In the genomic region with DNA sequence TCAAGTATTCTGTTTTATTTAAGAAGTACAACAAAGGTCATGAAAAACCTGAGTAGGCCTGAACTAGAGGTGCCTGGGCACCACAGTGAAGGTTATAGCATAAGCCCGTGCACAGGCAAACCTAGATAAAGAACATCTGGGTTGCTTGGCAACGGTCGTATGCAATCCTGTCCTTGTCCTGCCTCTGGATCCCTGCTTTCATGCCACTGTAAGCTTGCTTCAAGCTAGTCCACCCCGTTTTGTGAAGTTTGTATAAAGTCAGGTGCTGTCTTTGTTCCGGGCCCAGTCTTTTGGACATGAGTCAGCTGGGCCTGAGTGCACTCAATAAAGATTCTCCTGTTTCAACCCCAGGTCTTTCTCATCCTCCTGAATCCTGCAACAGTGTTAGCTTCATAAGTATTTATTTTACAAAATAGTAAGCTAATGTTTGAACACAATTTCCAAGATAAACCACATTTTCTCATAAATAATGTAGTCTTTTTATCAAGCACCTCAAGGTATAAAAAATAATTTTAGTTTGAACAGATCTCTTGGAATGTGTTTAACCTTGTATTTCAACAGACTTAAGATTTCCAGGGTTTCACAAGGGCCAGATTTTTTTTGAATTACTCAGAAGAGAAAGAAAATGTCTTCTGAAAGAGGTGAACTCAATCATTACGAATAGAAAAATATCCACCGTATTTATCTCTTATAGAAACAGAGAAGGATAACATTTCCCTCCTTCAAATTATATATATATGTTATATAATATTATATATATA, we compare ENCODE assay signal across 12 cellular contexts. TPM values are rescaled to one million over a fixed set of nuclear protein-coding genes. Genes with fewer than 3 reads are reported as not detected.
DNase-seq lines count a peak whose midpoint lies in the region; ATAC-seq, FAIRE-seq and TF ChIP-seq lines count a peak whose summit lies in the region.
"Had no signal": no experiment of that assay in that cellular context is flagged by ENCODE, and none has a peak within 500 bp of the region (broad histone marks: within the 10 kb centered on the region; RNA-seq: fewer than 3 reads in every experiment).

No MANE protein-coding gene starts in this region.

- H3K27me3 Mint-ChIP-seq in naive thymus-derived CD4-positive, alpha-beta T cell: peaks cover 0 to 4% (median 0%) of the 10 kb centered on the region in 5 donors
- H3K27me3 Mint-ChIP-seq: IgD-negative memory B cell had no signal

- intact Hi-C loops in naive thymus-derived CD4-positive, alpha-beta T cell (cut with micrococcal nuclease): loop anchor here (10.0 kb wide), 3 partner anchors 334 to 686 kb away; partner anchors contain the start of genes ABHD10 (in 1 of the 2), CD200R1 (in 1 of the 2) and GTPBP8 (in 1 of the 2)

- H3K36me3 ChIP-seq in bronchial epithelial cell (ENCODE audit: control insufficient read depth, insufficient read depth, low read length) (no peaks in the 10 kb centered on the region), lung (ENCODE audit: control insufficient read depth in 2 of 2, insufficient read depth in 2 of 2, low read length in 2 of 2) (no peaks in the 10 kb centered on the region)
- H3K36me3 ChIP-seq in naive thymus-derived CD4-positive, alpha-beta T cell (ENCODE audit: control insufficient read depth in 2 of 3, insufficient read depth in 3 of 3, low read length in 3 of 3): no peaks in the 10 kb centered on the region

- H3K4me1 ChIP-seq in lung (ENCODE audit: control insufficient read depth in 2 of 2, insufficient read depth in 2 of 2, low read length in 2 of 2): no peaks in the 10 kb centered on the region
- H3K4me1 ChIP-seq in naive thymus-derived CD4-positive, alpha-beta T cell (ENCODE audit: control insufficient read depth in 2 of 2, insufficient read depth in 2 of 2, low read length in 2 of 2): peaks cover 5 to 15% of the 10 kb centered on the region in 2 donors

- no peaks in the 10 kb centered on the region for H3K27me3 ChIP-seq in bronchial epithelial cell (ENCODE audit: control insufficient read depth, insufficient read depth, low read length)
- H3K27me3 ChIP-seq in lung (ENCODE audit: control insufficient read depth, insufficient read depth): no peaks in the 10 kb centered on the region
- no peaks in the 10 kb centered on the region for H3K27me3 ChIP-seq in naive thymus-derived CD4-positive, alpha-beta T cell (ENCODE audit: control insufficient read depth in 2 of 2, insufficient read depth in 2 of 2, low read length in 2 of 2)

- ATAC-seq in lung (ENCODE audit: insufficient read depth, low FRiP score) (no peak), HG03521 (IDR thresholded peaks at IDR 0.05; ENCODE audit: unreplicated experiment) (no peak)
- no peak for ATAC-seq in naive thymus-derived CD4-positive, alpha-beta T cell
- ATAC-seq: CD8-positive, alpha-beta T cell had no signal

- H3K4me3 Mint-ChIP-seq in naive thymus-derived CD4-positive, alpha-beta T cell: no peak overlapping the region
- H3K4me3 Mint-ChIP-seq: activated CD4-positive, alpha-beta T cell treated with anti-CD3 and anti-CD28 coated beads, Interleukin-2, amount 10 ng/mL, durations not matched to agents 24 days and 14 days; CD8-positive, alpha-beta T cell; IgD-negative memory B cell had no signal

- no peaks in the 10 kb centered on the region for H3K36me3 Mint-ChIP-seq in naive thymus-derived CD4-positive, alpha-beta T cell
- H3K36me3 Mint-ChIP-seq: CD8-positive, alpha-beta T cell; IgD-negative memory B cell had no signal

- POLR2A ChIA-PET in naive thymus-derived CD4-positive, alpha-beta T cell (lab: Charles Lee): no interaction called here

- H3K9me3 ChIP-seq in lung (ENCODE audit: control insufficient read depth in 2 of 2, insufficient read depth in 1 of 2, low read length in 1 of 2): no peaks in the 10 kb centered on the region
- H3K9me3 ChIP-seq in naive thymus-derived CD4-positive, alpha-beta T cell (ENCODE audit: control insufficient read depth in 2 of 3, low read length in 3 of 3): no peaks in the 10 kb centered on the region

- no peaks in the 10 kb centered on the region for H3K4me1 Mint-ChIP-seq in naive thymus-derived CD4-positive, alpha-beta T cell

- H3K27ac Mint-ChIP-seq in naive thymus-derived CD4-positive, alpha-beta T cell: peak overlapping the region in 1 of 9 donors; percentile 67
- H3K27ac Mint-ChIP-seq: activated CD4-positive, alpha-beta T cell treated with anti-CD3 and anti-CD28 coated beads, Interleukin-2, amount 10 ng/mL, durations not matched to agents 24 days and 14 days; CD8-positive, alpha-beta T cell; IgD-negative memory B cell had no signal

- H3K27ac ChIP-seq in lung (ENCODE audit: low read depth in 1 of 2, low read length in 1 of 2): no peak overlapping the region
- no peak overlapping the region for H3K27ac ChIP-seq in naive thymus-derived CD4-positive, alpha-beta T cell (ENCODE audit: low read depth, low read length)

- TF ChIP-seq CTCF in bronchial epithelial cell (IDR thresholded peaks at IDR 0.05; ENCODE audit: insufficient read depth, low read length, severe bottlenecking) (no peak), lung (IDR thresholded peaks at IDR 0.05; ENCODE audit: control extremely low read depth, extremely low read depth) (no peak)

- FAIRE-seq in bronchial epithelial cell (lab: Jason Lieb, UNC): no peak

- no peak overlapping the region for H3K4me3 ChIP-seq in bronchial epithelial cell (ENCODE audit: low read depth, low read length)
- H3K4me3 ChIP-seq in lung: no peak overlapping the region
- H3K4me3 ChIP-seq in naive thymus-derived CD4-positive, alpha-beta T cell (ENCODE audit: low read length): no peak overlapping the region

- H3K9me3 Mint-ChIP-seq in naive thymus-derived CD4-positive, alpha-beta T cell: no peaks in the 10 kb centered on the region
- H3K9me3 Mint-ChIP-seq: CD8-positive, alpha-beta T cell; IgD-negative memory B cell had no signal

- DNase-seq in EH (ENCODE audit: low read depth) (peak; percentile 9), NCI-H2196 treated with DMSO at 0.1 percent for 48 hours (lab: John Stamatoyannopoulos, UW; ENCODE audit: unreplicated experiment) (peak; percentile 26), bronchial epithelial cell (ENCODE audit: low read depth) (peak; percentile 71), lung (ENCODE audit: low spot score) (peak; percentile 43), GM03348 (ENCODE audit: low spot score) (no peak)
- DNase-seq in activated CD4-positive, alpha-beta T cell treated with anti-CD3 and anti-CD28 coated beads, Interleukin-2, amount 50 U/mL, for 4 hours: no peak
- no peak for DNase-seq in naive thymus-derived CD4-positive, alpha-beta T cell
- DNase-seq: activated CD4-positive, alpha-beta T cell treated with anti-CD3 and anti-CD28 coated beads, Interleukin-2, amount 10 ng/mL, durations not matched to agents 24 days and 14 days; aorta; CD8-positive, alpha-beta T cell had no signal

- CTCF ChIA-PET in naive thymus-derived CD4-positive, alpha-beta T cell (lab: Charles Lee): no interaction called here

- WGBS in lung, 2 donors: 60 to 72% methylated on average over 7 of the region's 7 CpGs

RNA-seq across cellular contexts. Expression of gene SLC9C1, which starts 14.3 kb away (rescaled TPM):
- total RNA-seq in bronchial epithelial cell: not detected in 2 replicates
- under 1 TPM; 0.12 to 0.28 TPM for total RNA-seq in lung
- polyA plus RNA-seq in lung: not detected
- not detected for total RNA-seq in naive thymus-derived CD4-positive, alpha-beta T cell
- under 1 TPM in 1 of 2 donors, not detected in 1; 0.08 TPM for polyA plus RNA-seq in naive thymus-derived CD4-positive, alpha-beta T cell
- total RNA-seq: activated CD4-positive, alpha-beta T cell treated with anti-CD3 and anti-CD28 coated beads, Interleukin-2, amount 10 ng/mL, durations not matched to agents 24 days and 14 days; CD8-positive, alpha-beta T cell had no signal
- polyA plus RNA-seq: aorta, IgD-negative memory B cell had no signal

RNA-seq across cellular contexts. Expression of gene CD200, which starts 24.6 kb away (rescaled TPM):
- total RNA-seq in bronchial epithelial cell (0.13 and 0.53 TPM in 2 replicates), lung (10 to 100 TPM in 1 of 2 donors, 1 to 10 TPM in 1; 4.6 to 21.6 TPM)
- polyA plus RNA-seq in lung: 1 to 10 TPM; 5.7 to 6.4 TPM
- total RNA-seq in naive thymus-derived CD4-positive, alpha-beta T cell: 1 to 10 TPM; 2.5 to 9.1 (median 2.9) TPM
- 1 to 10 TPM; 2.5 to 3.0 TPM for polyA plus RNA-seq in naive thymus-derived CD4-positive, alpha-beta T cell

Comparison
In these comparisons a context has a peak if more than half of its experiments do, and no peak if none do; other contexts are left out.
1. DNase-seq: peak in EH (single experiment), NCI-H2196 treated with DMSO at 0.1 percent for 48 hours (single experiment), bronchial epithelial cell (single experiment) and lung (single experiment); none in activated CD4-positive, alpha-beta T cell treated with anti-CD3 and anti-CD28 coated beads, Interleukin-2, amount 50 U/mL, for 4 hours (0 of 2), GM03348 (single experiment) and naive thymus-derived CD4-positive, alpha-beta T cell (0 of 9).